In the genomic region with DNA sequence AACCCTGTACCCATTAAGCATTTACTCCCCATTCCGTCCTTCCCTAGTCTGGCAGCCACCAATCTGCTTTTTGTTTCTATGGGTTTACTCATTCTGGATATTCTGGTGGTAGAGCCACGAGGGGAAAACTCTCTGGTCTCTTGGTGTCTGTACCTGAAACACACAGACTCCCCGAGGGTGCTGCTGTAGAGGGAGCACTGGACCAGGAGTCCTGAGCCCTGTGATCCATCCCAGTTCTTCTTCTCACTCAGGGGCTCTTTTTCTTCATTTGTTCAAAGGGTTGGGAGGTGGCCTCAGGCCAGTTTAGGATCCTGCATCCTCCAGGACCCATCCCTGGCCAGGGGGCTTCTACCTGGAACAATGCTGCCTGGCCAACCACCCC, we compare ENCODE assay signal across 1 cellular context.
TF ChIP-seq lines count a peak whose summit lies in the region.

No MANE protein-coding gene starts in this region.

TF ChIP-seq in IMR-90, 13 proteins besides CTCF, POLR2A, EP300 and RAD21 (continued from another document):
- TF ChIP-seq SMC3 (IDR thresholded peaks at IDR 0.05; ENCODE audit: low read depth, low read length) (no peak), CHD1 (IDR thresholded peaks at IDR 0.05; ENCODE audit: low read depth, low read length) (no peak), FOS (IDR thresholded peaks at IDR 0.05; ENCODE audit: low read depth, low read length) (no peak)
- TF ChIP-seq, protein P1, sequence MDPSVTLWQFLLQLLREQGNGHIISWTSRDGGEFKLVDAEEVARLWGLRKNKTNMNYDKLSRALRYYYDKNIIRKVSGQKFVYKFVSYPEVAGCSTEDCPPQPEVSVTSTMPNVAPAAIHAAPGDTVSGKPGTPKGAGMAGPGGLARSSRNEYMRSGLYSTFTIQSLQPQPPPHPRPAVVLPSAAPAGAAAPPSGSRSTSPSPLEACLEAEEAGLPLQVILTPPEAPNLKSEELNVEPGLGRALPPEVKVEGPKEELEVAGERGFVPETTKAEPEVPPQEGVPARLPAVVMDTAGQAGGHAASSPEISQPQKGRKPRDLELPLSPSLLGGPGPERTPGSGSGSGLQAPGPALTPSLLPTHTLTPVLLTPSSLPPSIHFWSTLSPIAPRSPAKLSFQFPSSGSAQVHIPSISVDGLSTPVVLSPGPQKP (IDR thresholded peaks at IDR 0.05; ENCODE audit: borderline replicate concordance, low read depth, low read length), result no peak
